In genomic region chr5:134176523-134177196, GRCh38 we compare ENCODE assay signal across 8 cellular contexts. TPM values are rescaled to one million over a fixed set of nuclear protein-coding genes. Genes with fewer than 3 reads are reported as not detected.
DNase-seq lines count a peak whose midpoint lies in the region; ATAC-seq and TF ChIP-seq lines count a peak whose summit lies in the region.

Gene SKP1, minus strand, starts transcription at chr5:134176950. Its CDS starts 2,928 bp downstream, at chr5:134174022.

- H3K9me3 ChIP-seq in body of pancreas = no peaks in the 10 kb centered on the region
- H3K9me3 ChIP-seq in sigmoid colon = no peaks in the 10 kb centered on the region

- H3K27ac ChIP-seq in body of pancreas (peak within 1 kb of the TSS; percentile 98 to 100 (median 100)), sigmoid colon (peak within 1 kb of the TSS; percentile 97 to 100 (median 98))

- DNase-seq in NCI-H187 (lab: John Stamatoyannopoulos, UW) (peak; percentile 59 to 82), NCI-H187 treated with DMSO at 0.1 percent for 48 hours (lab: John Stamatoyannopoulos, UW) (no peak), NCI-H2081 (lab: John Stamatoyannopoulos, UW) (peak; percentile 66 to 72), UCSD-AML1 (lab: John Stamatoyannopoulos, UW; ENCODE audit: unreplicated experiment) (peak; percentile 88), body of pancreas (peak; percentile 83 to 87 (median 84)), iPS DF 4.7 (ENCODE audit: extremely low read depth, low spot score) (peak; percentile 33), sigmoid colon (peak; percentile 89)

- peak; percentile 99 for TF ChIP-seq POLR2A in body of pancreas (IDR thresholded peaks at IDR 0.05)
- TF ChIP-seq POLR2A in sigmoid colon (IDR thresholded peaks at IDR 0.05) = peak; percentile 95 to 98

- no peaks in the 10 kb centered on the region for H3K27me3 ChIP-seq in body of pancreas
- no peaks in the 10 kb centered on the region for H3K27me3 ChIP-seq in sigmoid colon

- TF ChIP-seq CTCF in body of pancreas (IDR thresholded peaks at IDR 0.05) (no peak), sigmoid colon (IDR thresholded peaks at IDR 0.05) (no peak)

- ATAC-seq in HG02938 (IDR thresholded peaks at IDR 0.05; ENCODE audit: unreplicated experiment) (peak; percentile 74), body of pancreas (peak; percentile 93)

- H3K36me3 ChIP-seq in body of pancreas (replicated peaks in 1 of 2; ENCODE audit: insufficient read depth in 1 of 2, low read depth in 2 of 2) (peaks cover 0 to 10% of the 10 kb centered on the region in 2 donors), sigmoid colon (peaks cover 0 to 20% (median 14%) of the 10 kb centered on the region in 4 donors)

- H3K4me1 ChIP-seq in body of pancreas = peaks cover 37% of the 10 kb centered on the region
- H3K4me1 ChIP-seq in sigmoid colon = peaks cover 0 to 44% (median 38%) of the 10 kb centered on the region in 4 donors

- intact Hi-C loops in body of pancreas (cut with DNase I) (no loop called here), sigmoid colon (cut with DNase I) (loop anchor here (2.0 kb wide), 4 partner anchors 50 to 410 kb away; partner anchors contain the start of genes PPP2CA and UBE2B)

- WGBS in body of pancreas, 2 donors = 0% methylated on average over 9 to 83 of the region's 83 CpGs
- 0% methylated on average over 83 of the region's 83 CpGs for WGBS in sigmoid colon, 2 donors

- no peak for TF ChIP-seq EP300 in sigmoid colon (IDR thresholded peaks at IDR 0.05)

- H3K4me3 ChIP-seq in body of pancreas (peak within 1 kb of the TSS; percentile 86 to 93), sigmoid colon (peak within 1 kb of the TSS; percentile 82 to 99 (median 92))

RNA-seq across cellular contexts. Expression of gene SKP1, which starts in this region (rescaled TPM):
- total RNA-seq in body of pancreas = 10 to 100 TPM; 31.6 to 46.8 TPM
- 100 to 1,000 TPM; 193 to 320 (median 271) TPM for total RNA-seq in sigmoid colon
- 100 to 1,000 TPM; 445 to 938 (median 717) TPM for polyA plus RNA-seq in sigmoid colon

Comparison
In these comparisons a context has a peak if more than half of its experiments do, and no peak if none do; other contexts are left out.
1. RNA of gene SKP1 (total RNA-seq): 193 to 320 TPM in sigmoid colon; 31.6 to 46.8 TPM in body of pancreas; every median in the first group is over 4 times any median in the second.